ENCODE assay signal across 8 cellular contexts in the genomic region with DNA sequence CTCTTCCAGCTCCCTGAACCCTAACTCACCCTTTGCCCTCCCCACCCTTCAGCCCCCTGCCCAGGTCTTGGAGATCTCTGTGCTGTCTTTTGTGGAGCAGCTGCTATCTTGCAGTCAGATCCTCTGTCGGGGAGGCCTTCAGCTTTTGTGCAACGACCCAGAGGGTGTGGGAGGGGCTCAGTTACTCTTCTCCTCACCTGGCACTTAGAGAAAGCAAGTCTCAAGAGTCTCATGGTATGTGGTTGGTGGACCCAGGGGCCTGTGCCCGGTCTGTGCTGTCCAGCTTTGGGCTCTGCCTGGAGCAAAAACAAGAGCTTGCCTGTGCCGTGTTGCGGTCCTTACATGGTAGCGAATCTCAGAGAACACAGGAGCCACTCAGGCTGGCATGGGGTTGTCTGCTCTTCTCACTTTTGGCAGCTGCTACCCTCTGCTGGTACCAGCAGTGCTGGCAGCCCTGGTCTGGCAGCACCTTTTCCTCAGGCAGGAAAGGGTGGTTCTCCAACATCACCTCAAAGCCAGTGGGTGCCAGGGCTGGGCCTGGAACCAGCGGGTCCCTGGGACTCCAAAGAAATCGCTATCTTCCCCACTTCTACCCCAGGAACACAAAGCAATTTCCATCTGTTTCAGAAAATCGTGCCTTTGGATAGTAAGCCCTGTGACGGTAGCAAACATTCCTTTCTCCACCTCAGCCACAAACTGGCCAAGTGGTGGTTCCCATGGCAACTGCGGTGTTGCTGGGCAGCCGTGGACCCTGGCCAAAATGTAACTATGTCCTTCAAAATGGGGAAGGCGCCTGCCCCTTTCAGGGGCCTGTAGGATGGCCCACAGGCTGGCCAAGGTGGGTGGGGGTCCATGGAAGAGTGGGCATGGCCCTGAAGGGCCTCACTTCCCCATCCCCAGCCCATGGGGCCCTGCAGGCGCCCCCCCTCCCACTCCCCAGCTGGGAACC.
DNase-seq lines count a peak whose midpoint lies in the region; TF ChIP-seq lines count a peak whose summit lies in the region.

No MANE protein-coding gene starts in this region.

- H3K4me3 ChIP-seq in AG09309 (ENCODE audit: control insufficient read depth, low read depth, low read length) = no peak overlapping the region
- no peak overlapping the region for H3K4me3 ChIP-seq in Karpas-422 (ENCODE audit: low read length)
- no peak overlapping the region for H3K4me3 ChIP-seq in fibroblast of mammary gland (ENCODE audit: control insufficient read depth, low read depth, low read length)

- no peak overlapping the region for H3K9ac ChIP-seq in Karpas-422 (ENCODE audit: low read length)

- no peaks in the 10 kb centered on the region for H3K36me3 ChIP-seq in Karpas-422 (ENCODE audit: insufficient read depth, low read length)

- no peaks in the 10 kb centered on the region for H3K9me3 ChIP-seq in Karpas-422 (ENCODE audit: low read length)

- DNase-seq in AG09309 (ENCODE audit: low read depth) (peak; percentile 78), Karpas-422 (peak; percentile 50), fibroblast of mammary gland (ENCODE audit: low read depth) (peak; percentile 71), posterior vena cava (ENCODE audit: low spot score) (peak; percentile 77), endothelial cell (ENCODE audit: low spot score) (no peak), GM19240 (ENCODE audit: insufficient read length, low spot score) (no peak), NOMO-1 treated with DMSO at 0.1 percent for 48 hours (lab: John Stamatoyannopoulos, UW; ENCODE audit: unreplicated experiment) (no peak)
- DNase-seq in activated CD8-positive, alpha-beta memory T cell treated with anti-CD3 and anti-CD28 coated beads, Interleukin-2, amount 50 U/mL, for 1 hour (ENCODE audit: extremely low read depth) = peak; percentile 36

- H3K9me3 Mint-ChIP-seq in endothelial cell (ENCODE audit: unreplicated experiment) = no peaks in the 10 kb centered on the region

- no peaks in the 10 kb centered on the region for H4K20me1 ChIP-seq in Karpas-422 (ENCODE audit: insufficient read depth, low read depth, low read length)

- H3K4me2 ChIP-seq in Karpas-422 (ENCODE audit: low read depth, low read length, poor library complexity, severe bottlenecking) = no peak overlapping the region

- no peak overlapping the region for H2AFZ ChIP-seq in Karpas-422 (ENCODE audit: low read length)

- H3K27me3 Mint-ChIP-seq in endothelial cell (ENCODE audit: unreplicated experiment) = peaks cover 15% of the 10 kb centered on the region

- no peak overlapping the region for H3K27ac ChIP-seq in Karpas-422 (ENCODE audit: low read length)

- no peaks in the 10 kb centered on the region for H3K27me3 ChIP-seq in Karpas-422 (ENCODE audit: low read length)

- H3K4me1 ChIP-seq in Karpas-422 (ENCODE audit: low read length) = no peaks in the 10 kb centered on the region

- no peaks in the 10 kb centered on the region for H3K79me2 ChIP-seq in Karpas-422 (ENCODE audit: low read length)

- no peaks in the 10 kb centered on the region for H3K9me2 ChIP-seq in Karpas-422 (replicated peaks; ENCODE audit: insufficient read depth, low read length)

- peaks cover 26% of the 10 kb centered on the region for H3K4me1 Mint-ChIP-seq in endothelial cell (ENCODE audit: unreplicated experiment)

- TF ChIP-seq CTCF in AG09309 (IDR thresholded peaks at IDR 0.05; ENCODE audit: control insufficient read depth, insufficient read depth, low read depth, low read length, missing control alignments) (peak; percentile 42), fibroblast of mammary gland (conservative IDR thresholded peaks at IDR 0.05; ENCODE audit: control insufficient read depth, insufficient read depth, low read depth, low read length) (no peak), endothelial cell (IDR thresholded peaks at IDR 0.05; ENCODE audit: unreplicated experiment) (no peak)

- no peaks in the 10 kb centered on the region for H3K36me3 Mint-ChIP-seq in endothelial cell (ENCODE audit: low read depth, unreplicated experiment)

- intact Hi-C loops in posterior vena cava (cut with DNase I) = no loop called here

- no peak overlapping the region for H3K27ac Mint-ChIP-seq in endothelial cell (ENCODE audit: unreplicated experiment)

- no peak overlapping the region for H3K4me3 Mint-ChIP-seq in endothelial cell (ENCODE audit: unreplicated experiment)

Comparison
In these comparisons a context has a peak if more than half of its experiments do, and no peak if none do; other contexts are left out.
1. DNase-seq: peak in AG09309 (single experiment), Karpas-422 (single experiment), activated CD8-positive, alpha-beta memory T cell treated with anti-CD3 and anti-CD28 coated beads, Interleukin-2, amount 50 U/mL, for 1 hour (single experiment), fibroblast of mammary gland (single experiment) and posterior vena cava (single experiment); none in endothelial cell (single experiment), GM19240 (single experiment) and NOMO-1 treated with DMSO at 0.1 percent for 48 hours (single experiment).